Comparison of ENCODE assay signal across 18 cellular contexts in the genomic region with DNA sequence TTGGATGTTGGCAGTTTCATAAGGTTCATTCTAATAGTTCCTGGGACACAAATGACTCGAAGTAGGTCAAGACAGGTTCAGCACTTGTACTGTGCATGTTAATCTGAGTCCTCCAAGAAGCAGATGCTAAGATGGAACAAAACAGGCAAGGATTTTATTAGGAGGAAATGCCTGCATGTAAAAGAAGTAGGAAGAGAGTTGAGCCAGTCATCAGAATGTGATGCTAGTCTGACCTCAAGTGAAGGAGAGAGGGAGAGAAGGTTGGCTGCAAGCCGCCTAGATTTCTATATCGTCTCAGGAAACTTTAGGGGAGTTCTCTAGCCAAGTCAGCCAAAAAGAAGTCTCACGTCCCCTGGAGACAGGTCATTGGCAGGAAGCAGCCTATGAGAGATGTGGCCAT.
DNase-seq lines count a peak whose midpoint lies in the region; ATAC-seq and TF ChIP-seq lines count a peak whose summit lies in the region.
"Had no signal": no experiment of that assay in that cellular context is flagged by ENCODE, and none has a peak within 500 bp of the region (broad histone marks: within the 10 kb centered on the region; RNA-seq: fewer than 3 reads in every experiment).

No MANE protein-coding gene starts in this region.

- intact Hi-C loops in left ventricle myocardium inferior (cut with micrococcal nuclease): no loop called here
- intact Hi-C loops in Right ventricle myocardium superior (cut with DNase I): no loop called here
- intact Hi-C loops in body of pancreas (cut with DNase I): no loop called here

- TF ChIP-seq CTCF in left ventricle myocardium inferior (IDR thresholded peaks at IDR 0.05; ENCODE audit: borderline replicate concordance): no peak
- no peak for TF ChIP-seq CTCF in astrocyte of the spinal cord (IDR thresholded peaks at IDR 0.05; ENCODE audit: low read depth, low read length)
- TF ChIP-seq CTCF in body of pancreas (IDR thresholded peaks at IDR 0.05): no peak

- in situ Hi-C loops in astrocyte of the spinal cord (cut with HindIII; ENCODE audit: low sequenced_read_pairs): no loop called here

- ATAC-seq in Right ventricle myocardium superior (ENCODE audit: poor library complexity) (no peak), body of pancreas (no peak)
- ATAC-seq: naive thymus-derived CD4-positive, alpha-beta T cell; SK-N-SH treated with all-trans-retinoic acid at 6 μM for 48 hours had no signal

- no peaks in the 10 kb centered on the region for H3K4me1 ChIP-seq in left ventricle myocardium inferior
- H3K4me1 ChIP-seq in body of pancreas: no peaks in the 10 kb centered on the region
- H3K4me1 ChIP-seq: right lobe of liver had no signal

- WGBS in body of pancreas, 2 donors: 47 to 50% methylated on average over 4 of the region's 4 CpGs

- TF ChIP-seq POLR2A in body of pancreas (IDR thresholded peaks at IDR 0.05): no peak

- no peaks in the 10 kb centered on the region for H3K9me3 ChIP-seq in left ventricle myocardium inferior (replicated peaks)
- no peaks in the 10 kb centered on the region for H3K9me3 ChIP-seq in body of pancreas
- H3K9me3 ChIP-seq: ovary, right lobe of liver had no signal

- H3K4me3 ChIP-seq in left ventricle myocardium inferior (no peak overlapping the region), astrocyte of the spinal cord (ENCODE audit: low read depth, low read length) (no peak overlapping the region), body of pancreas (no peak overlapping the region)
- H3K4me3 ChIP-seq: dorsolateral prefrontal cortex, ovary, right lobe of liver had no signal

- H3K36me3 ChIP-seq in left ventricle myocardium inferior (no peaks in the 10 kb centered on the region), body of pancreas (replicated peaks in 1 of 2; ENCODE audit: insufficient read depth in 1 of 2, low read depth in 2 of 2) (no peaks in the 10 kb centered on the region)
- H3K36me3 ChIP-seq: ovary, right lobe of liver had no signal

- H3K27me3 ChIP-seq in left ventricle myocardium inferior (ENCODE audit: low read depth): no peaks in the 10 kb centered on the region
- no peaks in the 10 kb centered on the region for H3K27me3 ChIP-seq in body of pancreas
- H3K27me3 ChIP-seq: ovary, right lobe of liver had no signal

- no peak for DNase-seq in left ventricle myocardium inferior
- no peak for DNase-seq in Right ventricle myocardium superior
- peak; percentile 25 for DNase-seq in astrocyte of the spinal cord (ENCODE audit: low read depth, low spot score)
- DNase-seq in globus pallidus (ENCODE audit: low spot score): peak; percentile 15
- DNase-seq in body of pancreas: no peak
- no peak for DNase-seq in iPS-NIHi11 (ENCODE audit: low spot score)
- no peak for DNase-seq in HuH-7.5 (ENCODE audit: low spot score)
- DNase-seq in NCI-H1048 (lab: John Stamatoyannopoulos, UW): no peak
- DNase-seq: activated CD4-positive, CD25-positive, alpha-beta regulatory T cell treated with anti-CD3 and anti-CD28 coated beads, Interleukin-2, amount 50 U/mL, for 72 hours; DMS153; dorsolateral prefrontal cortex; naive thymus-derived CD4-positive, alpha-beta T cell; NCI-H1092 treated with DMSO at 0.1 percent for 48 hours; NCI-H510A treated with DMSO at 0.1 percent for 48 hours; ovary; right lobe of liver; stimulated activated naive CD4-positive, alpha-beta T cell treated with Interleukin-2 at 50 U/mL for 16 hours had no signal

- H3K27ac ChIP-seq in left ventricle myocardium inferior (replicated peaks) (peak overlapping the region; percentile 58), body of pancreas (no peak overlapping the region)
- H3K27ac ChIP-seq: ovary, right lobe of liver had no signal

Comparison
In these comparisons a context has a peak if more than half of its experiments do, and no peak if none do; other contexts are left out.
1. DNase-seq: peak in astrocyte of the spinal cord (single experiment) and globus pallidus (single experiment); none in left ventricle myocardium inferior (single experiment), Right ventricle myocardium superior (single experiment), body of pancreas (0 of 4), iPS-NIHi11 (single experiment), HuH-7.5 (single experiment) and NCI-H1048 (single experiment).